In the genomic region with DNA sequence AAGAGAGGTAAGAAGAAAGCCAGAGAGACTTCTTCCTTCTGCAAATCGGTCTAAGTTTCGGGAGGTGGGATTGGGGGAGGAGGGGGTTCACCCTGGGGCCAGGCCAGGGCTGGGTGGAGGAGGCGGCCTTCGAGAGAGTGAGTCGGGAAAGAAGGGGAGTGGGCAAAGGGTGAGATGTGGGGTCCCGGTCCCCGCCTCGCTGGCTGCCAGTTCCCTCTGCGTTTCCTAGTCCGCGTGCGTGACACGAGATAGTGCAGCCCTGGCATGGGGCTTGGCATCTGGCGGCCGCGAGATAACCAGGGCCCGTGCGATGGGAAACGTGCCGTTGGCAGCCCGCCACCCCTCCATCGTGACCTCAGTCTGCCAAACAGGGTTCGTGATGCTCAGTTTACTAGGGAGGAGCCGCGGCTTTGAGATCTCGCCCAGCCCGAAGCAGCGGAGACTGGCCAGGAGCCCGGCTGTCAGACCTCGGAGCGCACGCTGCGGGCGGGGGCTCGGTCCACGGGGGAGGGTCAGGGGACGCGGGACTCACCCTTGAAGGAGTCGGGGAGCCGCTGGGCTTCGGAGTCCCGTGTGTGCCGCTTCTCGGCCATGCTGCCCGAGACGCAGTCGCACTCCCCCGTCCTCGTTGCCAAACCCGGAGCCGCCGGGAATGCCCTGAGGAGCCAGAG, we compare ENCODE assay signal across 1 cellular context.
TF ChIP-seq lines count a peak whose summit lies in the region.

TSS of gene STOM (minus strand) at position 656 of the 671 bp plus-strand sequence. CDS start at position 593, 63 bp downstream.

TF ChIP-seq in HepG2, 621 proteins besides CTCF, POLR2A, EP300 and RAD21 (continued from another document and continues in another):
- TF ChIP-seq, protein P1, sequence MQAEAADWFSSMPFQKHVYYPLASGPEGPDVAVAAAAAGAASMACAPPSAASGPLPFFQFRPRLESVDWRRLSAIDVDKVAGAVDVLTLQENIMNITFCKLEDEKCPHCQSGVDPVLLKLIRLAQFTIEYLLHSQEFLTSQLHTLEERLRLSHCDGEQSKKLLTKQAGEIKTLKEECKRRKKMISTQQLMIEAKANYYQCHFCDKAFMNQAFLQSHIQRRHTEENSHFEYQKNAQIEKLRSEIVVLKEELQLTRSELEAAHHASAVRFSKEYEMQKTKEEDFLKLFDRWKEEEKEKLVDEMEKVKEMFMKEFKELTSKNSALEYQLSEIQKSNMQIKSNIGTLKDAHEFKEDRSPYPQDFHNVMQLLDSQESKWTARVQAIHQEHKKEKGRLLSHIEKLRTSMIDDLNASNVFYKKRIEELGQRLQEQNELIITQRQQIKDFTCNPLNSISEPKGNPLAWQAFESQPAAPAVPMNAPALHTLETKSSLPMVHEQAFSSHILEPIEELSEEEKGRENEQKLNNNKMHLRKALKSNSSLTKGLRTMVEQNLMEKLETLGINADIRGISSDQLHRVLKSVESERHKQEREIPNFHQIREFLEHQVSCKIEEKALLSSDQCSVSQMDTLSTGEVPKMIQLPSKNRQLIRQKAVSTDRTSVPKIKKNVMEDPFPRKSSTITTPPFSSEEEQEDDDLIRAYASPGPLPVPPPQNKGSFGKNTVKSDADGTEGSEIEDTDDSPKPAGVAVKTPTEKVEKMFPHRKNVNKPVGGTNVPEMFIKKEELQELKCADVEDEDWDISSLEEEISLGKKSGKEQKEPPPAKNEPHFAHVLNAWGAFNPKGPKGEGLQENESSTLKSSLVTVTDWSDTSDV (CRISPR knock-in tag; IDR thresholded peaks at IDR 0.05): no peak
- TF ChIP-seq, protein P2, sequence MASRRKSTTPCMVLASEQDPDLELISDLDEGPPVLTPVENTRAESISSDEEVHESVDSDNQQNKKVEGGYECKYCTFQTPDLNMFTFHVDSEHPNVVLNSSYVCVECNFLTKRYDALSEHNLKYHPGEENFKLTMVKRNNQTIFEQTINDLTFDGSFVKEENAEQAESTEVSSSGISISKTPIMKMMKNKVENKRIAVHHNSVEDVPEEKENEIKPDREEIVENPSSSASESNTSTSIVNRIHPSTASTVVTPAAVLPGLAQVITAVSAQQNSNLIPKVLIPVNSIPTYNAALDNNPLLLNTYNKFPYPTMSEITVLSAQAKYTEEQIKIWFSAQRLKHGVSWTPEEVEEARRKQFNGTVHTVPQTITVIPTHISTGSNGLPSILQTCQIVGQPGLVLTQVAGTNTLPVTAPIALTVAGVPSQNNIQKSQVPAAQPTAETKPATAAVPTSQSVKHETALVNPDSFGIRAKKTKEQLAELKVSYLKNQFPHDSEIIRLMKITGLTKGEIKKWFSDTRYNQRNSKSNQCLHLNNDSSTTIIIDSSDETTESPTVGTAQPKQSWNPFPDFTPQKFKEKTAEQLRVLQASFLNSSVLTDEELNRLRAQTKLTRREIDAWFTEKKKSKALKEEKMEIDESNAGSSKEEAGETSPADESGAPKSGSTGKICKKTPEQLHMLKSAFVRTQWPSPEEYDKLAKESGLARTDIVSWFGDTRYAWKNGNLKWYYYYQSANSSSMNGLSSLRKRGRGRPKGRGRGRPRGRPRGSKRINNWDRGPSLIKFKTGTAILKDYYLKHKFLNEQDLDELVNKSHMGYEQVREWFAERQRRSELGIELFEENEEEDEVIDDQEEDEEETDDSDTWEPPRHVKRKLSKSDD (CRISPR knock-in tag; IDR thresholded peaks at IDR 0.05; ENCODE audit: low read depth): no peak
- TF ChIP-seq ZNF616 (CRISPR knock-in tag; IDR thresholded peaks at IDR 0.05; ENCODE audit: low read depth) (peak; percentile 70; the same call in 1 of the 2 replicates), ZSCAN25 (CRISPR knock-in tag; IDR thresholded peaks at IDR 0.05) (0 out of 2 replicates have a peak, but pooled peaks have one; percentile 18), MTF2 (CRISPR knock-in tag; IDR thresholded peaks at IDR 0.05; ENCODE audit: borderline replicate concordance) (0 out of 2 replicates have a peak, but pooled peaks have one; percentile 55), ZFP91 (CRISPR knock-in tag; IDR thresholded peaks at IDR 0.05; ENCODE audit: borderline replicate concordance) (peak; percentile 35), MXI1 (IDR thresholded peaks at IDR 0.05; ENCODE audit: borderline replicate concordance, low read depth, low read length) (0 out of 3 replicates have a peak, but pooled peaks have one; percentile 62), FOSL1 (CRISPR knock-in tag; IDR thresholded peaks at IDR 0.05; ENCODE audit: borderline replicate concordance) (no peak), GZF1 (CRISPR knock-in tag; IDR thresholded peaks at IDR 0.05) (no peak), KDM5B (CRISPR knock-in tag; IDR thresholded peaks at IDR 0.05; ENCODE audit: borderline replicate concordance) (peak; percentile 83), ZBTB46 (CRISPR knock-in tag; IDR thresholded peaks at IDR 0.05; ENCODE audit: borderline replicate concordance) (no peak), CC2D1A (CRISPR knock-in tag; IDR thresholded peaks at IDR 0.05) (no peak), DPF2 (CRISPR knock-in tag; IDR thresholded peaks at IDR 0.05; ENCODE audit: borderline replicate concordance, low read depth) (no peak), POLR2AphosphoS5 (IDR thresholded peaks at IDR 0.05; ENCODE audit: low read depth, low read length) (peak; percentile 83), ZNF124 (CRISPR knock-in tag; IDR thresholded peaks at IDR 0.05) (no peak), ZNF546 (CRISPR knock-in tag; conservative IDR thresholded peaks at IDR 0.05) (no peak), MXD3 (CRISPR knock-in tag; IDR thresholded peaks at IDR 0.05) (peak; percentile 52; the same call in 1 of the 2 replicates), POLR2G (IDR thresholded peaks at IDR 0.05; ENCODE audit: low read depth, low read length) (peak; percentile 90), THYN1 (CRISPR knock-in tag; IDR thresholded peaks at IDR 0.05; ENCODE audit: borderline replicate concordance, low read depth) (no peak), ATF6 (CRISPR knock-in tag; conservative IDR thresholded peaks at IDR 0.05) (no peak), MXD4 (CRISPR knock-in tag; IDR thresholded peaks at IDR 0.05) (peak; percentile 29; the same call in 1 of the 2 replicates), ZNF674 (CRISPR knock-in tag; IDR thresholded peaks at IDR 0.05; ENCODE audit: low read depth) (no peak), RELA (CRISPR knock-in tag; IDR thresholded peaks at IDR 0.05) (no peak), ERF (CRISPR knock-in tag; IDR thresholded peaks at IDR 0.05) (peak; percentile 66), CHD2 (IDR thresholded peaks at IDR 0.05; ENCODE audit: low read depth, low read length) (no peak), RFX3 (CRISPR knock-in tag; IDR thresholded peaks at IDR 0.05) (no peak), ZBTB43 (CRISPR knock-in tag; conservative IDR thresholded peaks at IDR 0.05) (0 out of 2 replicates have a peak, but pooled peaks have one; percentile 19), POGK (CRISPR knock-in tag; conservative IDR thresholded peaks at IDR 0.05) (peak; percentile 78; the same call in 1 of the 2 replicates), SOX13 (IDR thresholded peaks at IDR 0.05) (no peak), SOX13 (CRISPR knock-in tag; conservative IDR thresholded peaks at IDR 0.05 in 1 of 2, IDR thresholded peaks at IDR 0.05 in 1 of 2) (0 out of 4 replicates have a peak, but pooled peaks of 1 of the 2 experiments have one; percentile 20), KAT2B (IDR thresholded peaks at IDR 0.05; ENCODE audit: borderline replicate concordance, low read depth, low read length) (no peak), ZNF614 (CRISPR knock-in tag; IDR thresholded peaks at IDR 0.05; ENCODE audit: borderline replicate concordance) (peak; percentile 82; the same call in 1 of the 2 replicates), SUZ12 (IDR thresholded peaks at IDR 0.05; ENCODE audit: low read depth, low read length) (no peak)
- TF ChIP-seq, protein P3, sequence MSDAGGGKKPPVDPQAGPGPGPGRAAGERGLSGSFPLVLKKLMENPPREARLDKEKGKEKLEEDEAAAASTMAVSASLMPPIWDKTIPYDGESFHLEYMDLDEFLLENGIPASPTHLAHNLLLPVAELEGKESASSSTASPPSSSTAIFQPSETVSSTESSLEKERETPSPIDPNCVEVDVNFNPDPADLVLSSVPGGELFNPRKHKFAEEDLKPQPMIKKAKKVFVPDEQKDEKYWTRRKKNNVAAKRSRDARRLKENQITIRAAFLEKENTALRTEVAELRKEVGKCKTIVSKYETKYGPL (CRISPR knock-in tag; IDR thresholded peaks at IDR 0.05): no peak
- TF ChIP-seq, protein P4, sequence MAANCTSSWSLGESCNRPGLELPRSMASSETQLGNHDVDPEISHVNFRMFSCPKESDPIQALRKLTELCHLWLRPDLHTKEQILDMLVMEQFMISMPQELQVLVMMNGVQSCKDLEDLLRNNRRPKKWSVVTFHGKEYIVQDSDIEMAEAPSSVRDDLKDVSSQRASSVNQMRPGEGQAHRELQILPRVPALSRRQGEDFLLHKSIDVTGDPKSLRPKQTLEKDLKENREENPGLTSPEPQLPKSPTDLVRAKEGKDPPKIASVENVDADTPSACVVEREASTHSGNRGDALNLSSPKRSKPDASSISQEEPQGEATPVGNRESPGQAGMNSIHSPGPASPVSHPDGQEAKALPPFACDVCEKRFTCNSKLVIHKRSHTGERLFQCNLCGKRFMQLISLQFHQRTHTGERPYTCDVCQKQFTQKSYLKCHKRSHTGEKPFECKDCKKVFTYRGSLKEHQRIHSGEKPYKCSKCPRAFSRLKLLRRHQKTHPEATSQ (CRISPR knock-in tag; IDR thresholded peaks at IDR 0.05; ENCODE audit: borderline replicate concordance): no peak
